In the genomic region with DNA sequence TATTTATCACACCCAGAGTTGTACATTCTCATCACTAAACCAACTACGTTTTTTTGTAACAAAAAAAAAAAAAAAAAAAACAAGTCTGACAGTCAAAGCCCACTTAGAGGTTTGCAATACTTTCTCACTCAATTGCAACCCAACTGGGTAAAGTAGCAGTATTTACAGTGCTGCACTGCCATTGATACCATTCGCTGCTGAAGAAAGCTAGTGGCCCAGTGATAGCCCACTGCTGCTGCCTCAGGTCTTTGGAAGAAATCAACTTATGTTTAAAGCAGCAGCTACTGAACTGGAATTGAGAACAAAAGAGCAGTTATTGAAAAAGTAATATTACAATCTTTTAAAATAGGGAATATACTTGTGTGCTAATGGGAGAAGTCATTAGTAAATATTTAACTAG, we compare ENCODE assay signal across 8 cellular contexts. TPM values are rescaled to one million over a fixed set of nuclear protein-coding genes. Genes with fewer than 3 reads are reported as not detected.
DNase-seq lines count a peak whose midpoint lies in the region; ATAC-seq, FAIRE-seq and TF ChIP-seq lines count a peak whose summit lies in the region.

No MANE protein-coding gene starts in this region.

- no peak for ATAC-seq in activated T-cell treated with anti-CD3 and anti-CD28 coated beads, Interleukin-2, amount 50 U/mL, for 72 hours (replicated peaks in 1 of 2)
- ATAC-seq in HepG2 (no peak), HG03469 (IDR thresholded peaks at IDR 0.05; ENCODE audit: unreplicated experiment) (no peak), HG02588 (IDR thresholded peaks at IDR 0.05; ENCODE audit: unreplicated experiment) (no peak)

- peaks cover 25 to 63% of the 10 kb centered on the region in 2 donors for H3K36me3 Mint-ChIP-seq in activated T-cell treated with anti-CD3 and anti-CD28 coated beads, Interleukin-2, amount 50 U/mL, for 72 hours (ENCODE audit: insufficient read depth in 2 of 2)
- peaks cover 43% of the 10 kb centered on the region for H3K36me3 Mint-ChIP-seq in type B pancreatic cell

- WGBS in HepG2 (ENCODE audit: low lambda C conversion rate) = 0% methylated on average over 2 of the region's 2 CpGs

- CTCF ChIA-PET in HepG2 (lab: Yijun Ruan, JAX; ENCODE audit: low intra/inter-chr PET ratio, low total read pairs) = no interaction called here

- H3K27ac ChIP-seq in HepG2 (ENCODE audit: extremely low read length, insufficient read depth, low read length) = peak overlapping the region; percentile 76

- in situ Hi-C loops in HepG2 (cut with HindIII; ENCODE audit: extremely low pct_ligation_motif_present, low pct_unique_long_range_greater_than_20kb) = loop anchor here (5.0 kb wide), 2 partner anchors 111 to 181 kb away; no protein-coding TSS in a partner anchor
- in situ Hi-C loops in KBM-7 (cut with MboI; ENCODE audit: low pct_unique_long_range_greater_than_20kb, low sequenced_read_pairs) = no loop called here

- no peak for DNase-seq in activated T-cell treated with anti-CD3 and anti-CD28 coated beads, Interleukin-2, amount 50 U/mL, for 72 hours
- DNase-seq in activated T-cell treated with anti-CD3 and anti-CD28 coated beads, Interleukin-2, amount 50 U/mL, for 48 hours = no peak
- peak; percentile 37 for DNase-seq in adipocyte (ENCODE audit: low read depth)
- DNase-seq in HepG2 (ENCODE audit: low spot score) = no peak
- DNase-seq in type B pancreatic cell (ENCODE audit: extremely low spot score, unreplicated experiment) = no peak
- DNase-seq in KBM-7 = no peak

- H3K4me3 ChIP-seq in adipocyte (ENCODE audit: low read length) (peak overlapping the region; percentile 99), HepG2 (replicated peaks in 1 of 3; ENCODE audit: insufficient read depth in 1 of 3, low read depth in 2 of 3, low read length in 3 of 3) (peak overlapping the region; percentile 62 to 97 (median 81))

- TF ChIP-seq CTCF in HepG2 (CRISPR knock-in tag; IDR thresholded peaks at IDR 0.05) (no peak), type B pancreatic cell (conservative IDR thresholded peaks at IDR 0.05) (no peak)

- TF ChIP-seq POLR2A in HepG2 (IDR thresholded peaks at IDR 0.05; ENCODE audit: insufficient read depth in 1 of 2, low read depth in 2 of 2, low read length in 2 of 2) = no peak

- TF ChIP-seq EP300 in HepG2 (IDR thresholded peaks at IDR 0.05; ENCODE audit: low read depth in 2 of 2, low read length in 2 of 2) = no peak
- no peak for TF ChIP-seq EP300 in HepG2 (CRISPR knock-in tag; IDR thresholded peaks at IDR 0.05; ENCODE audit: borderline replicate concordance)

- H3K9ac ChIP-seq in adipocyte (ENCODE audit: low read length) (peak overlapping the region; percentile 93), HepG2 (ENCODE audit: insufficient read depth, low read depth, low read length) (peak overlapping the region; percentile 87)

- FAIRE-seq in HepG2 (lab: Jason Lieb, UNC) = no peak

- H3K27me3 Mint-ChIP-seq in activated T-cell treated with anti-CD3 and anti-CD28 coated beads, Interleukin-2, amount 50 U/mL, for 72 hours (ENCODE audit: low read depth) = no peaks in the 10 kb centered on the region
- no peaks in the 10 kb centered on the region for H3K27me3 Mint-ChIP-seq in type B pancreatic cell

- H3K4me1 ChIP-seq in adipocyte (ENCODE audit: control insufficient read depth, insufficient read depth, low read length) (peaks cover 61% of the 10 kb centered on the region), HepG2 (ENCODE audit: insufficient read depth, low read length) (peaks cover 60% of the 10 kb centered on the region)

- peak overlapping the region; percentile 92 for H3K4me2 ChIP-seq in HepG2 (ENCODE audit: low read depth, low read length)

- POLR2A ChIA-PET in HepG2 (lab: Yijun Ruan, JAX) = interaction anchor here (1.1 to 8.0 kb wide), 7 partner anchors 9 to 199 kb away, joined by 3 to 163 read pairs (median 7); partner anchors contain the start of gene COX20

- BruUV-seq in HepG2 (replicated peaks; lab: Mats Ljungman, UMichigan) = TSS peak; percentile 45

- peaks cover 76% of the 10 kb centered on the region for H3K79me2 ChIP-seq in HepG2 (ENCODE audit: insufficient read depth, low read length)

- TF ChIP-seq RAD21 in HepG2 (CRISPR knock-in tag; IDR thresholded peaks at IDR 0.05) = no peak

- intact Hi-C loops in HepG2 (cut with micrococcal nuclease; ENCODE audit: unreplicated experiment) = loop anchor here (1.0 to 5.0 kb wide), 2 partner anchors 60 to 209 kb away; partner anchors contain the start of gene DESI2

- H2AFZ ChIP-seq in HepG2 (ENCODE audit: low read length) = no peak overlapping the region

- peaks cover 61% of the 10 kb centered on the region for H4K20me1 ChIP-seq in HepG2 (ENCODE audit: insufficient read depth, low read length)

- H3K9me3 ChIP-seq in adipocyte (ENCODE audit: control insufficient read depth, low read length) (no peaks in the 10 kb centered on the region), HepG2 (ENCODE audit: low read length) (no peaks in the 10 kb centered on the region)

- no peaks in the 10 kb centered on the region for H3K9me3 Mint-ChIP-seq in activated T-cell treated with anti-CD3 and anti-CD28 coated beads, Interleukin-2, amount 50 U/mL, for 72 hours
- no peaks in the 10 kb centered on the region for H3K9me3 Mint-ChIP-seq in type B pancreatic cell

- H3K27me3 ChIP-seq in adipocyte (replicated peaks; ENCODE audit: control insufficient read depth, insufficient read depth, low read length) (no peaks in the 10 kb centered on the region), HepG2 (ENCODE audit: control insufficient read depth in 1 of 2, insufficient read depth in 2 of 2, low read length in 2 of 2) (no peaks in the 10 kb centered on the region; a peak in 1 of 5 replicates)

- peak overlapping the region; percentile 96 to 99 for H3K4me3 Mint-ChIP-seq in activated T-cell treated with anti-CD3 and anti-CD28 coated beads, Interleukin-2, amount 50 U/mL, for 72 hours
- H3K4me3 Mint-ChIP-seq in type B pancreatic cell = peak overlapping the region; percentile 90

- H3K27ac Mint-ChIP-seq in activated T-cell treated with anti-CD3 and anti-CD28 coated beads, Interleukin-2, amount 50 U/mL, for 72 hours = peak overlapping the region; percentile 99
- peak overlapping the region; percentile 83 for H3K27ac Mint-ChIP-seq in type B pancreatic cell

- H3K4me1 Mint-ChIP-seq in activated T-cell treated with anti-CD3 and anti-CD28 coated beads, Interleukin-2, amount 50 U/mL, for 72 hours (ENCODE audit: low read depth) = peaks cover 76% of the 10 kb centered on the region
- H3K4me1 Mint-ChIP-seq in type B pancreatic cell (ENCODE audit: unreplicated experiment) = peaks cover 30% of the 10 kb centered on the region

- H3K36me3 ChIP-seq in adipocyte (ENCODE audit: control insufficient read depth, insufficient read depth, low read length, severe bottlenecking) = peaks cover 45% of the 10 kb centered on the region
- H3K36me3 ChIP-seq in HepG2 (replicated peaks in 1 of 2; ENCODE audit: control insufficient read depth in 1 of 2, insufficient read depth in 2 of 2, low read length in 2 of 2) = peaks cover 8 to 50% of the 10 kb centered on the region in 2 experiments

RNA-seq across cellular contexts. Expression of gene HNRNPU, which starts 2.7 kb away (rescaled TPM):
- 100 to 1,000 TPM; 310 to 319 TPM for total RNA-seq in activated T-cell treated with anti-CD3 and anti-CD28 coated beads, Interleukin-2, amount 50 U/mL, for 72 hours
- total RNA-seq in HepG2 (2016; rRNA removed; fragmentation: Illumina TruSeq; extraction: Trizol) (508 and 657 TPM in 2 replicates), type B pancreatic cell (ENCODE audit: low replicate concordance) (328 and 485 TPM in 2 replicates)
- 36.7 and 41.2 TPM in 2 replicates for total RNA-seq in HepG2 (2016; cell fraction: cytosol; rRNA removed; fragmentation: Illumina TruSeq; extraction: Trizol; ENCODE audit: low read depth)
- total RNA-seq in HepG2 (2016; cell fraction: insoluble cytoplasmic fraction; rRNA removed; fragmentation: Illumina TruSeq; extraction: Trizol) = 513 and 625 TPM in 2 replicates
- total RNA-seq in HepG2 (2016; cell fraction: membrane; rRNA removed; fragmentation: Illumina TruSeq; extraction: Trizol) = 92.2 and 116 TPM in 2 replicates
- total RNA-seq in HepG2 (2016; cell fraction: nucleus; rRNA removed; fragmentation: Illumina TruSeq; extraction: Trizol) = 356 and 374 TPM in 2 replicates
- polyA plus RNA-seq in HepG2 (2011; rRNA removed) = 87.9 and 101 TPM in 2 replicates
- polyA plus RNA-seq in HepG2 (2011; cell fraction: cytosol; rRNA removed) = 51.0 and 69.9 TPM in 2 replicates
- polyA plus RNA-seq in HepG2 (2011; cell fraction: nucleus; rRNA removed) = 74.8 and 100.0 TPM in 2 replicates
- 171 and 263 TPM in 2 replicates for polyA plus RNA-seq in HepG2 (2012)
- 19.0 and 23.4 TPM in 2 replicates for polyA plus RNA-seq in HepG2 (2016; cell fraction: cytosol; fragmentation: Illumina TruSeq; extraction: Trizol; ENCODE audit: low read depth)
- 629 and 634 TPM in 2 replicates for polyA plus RNA-seq in HepG2 (2016; cell fraction: insoluble cytoplasmic fraction; fragmentation: Illumina TruSeq; extraction: Trizol; ENCODE audit: low read depth)
- polyA plus RNA-seq in HepG2 (2016; cell fraction: membrane; fragmentation: Illumina TruSeq; extraction: Trizol; ENCODE audit: low read depth) = 53.4 and 62.4 TPM in 2 replicates
- 455 and 473 TPM in 2 replicates for polyA plus RNA-seq in HepG2 (2016; cell fraction: nucleus; fragmentation: Illumina TruSeq; extraction: Trizol; ENCODE audit: insufficient read depth, low read depth)
- polyA minus RNA-seq in HepG2 (2011; rRNA and poly(A)+ RNA removed; ENCODE audit: low replicate concordance) = 81.5 and 284 TPM in 2 replicates
- polyA minus RNA-seq in HepG2 (2011; cell fraction: cytosol; rRNA and poly(A)+ RNA removed) = 160 and 172 TPM in 2 replicates
- 231 and 261 TPM in 2 replicates for polyA minus RNA-seq in HepG2 (2011; cell fraction: nucleus; rRNA and poly(A)+ RNA removed)

RNA-seq across cellular contexts. Expression of gene COX20, which starts 26.2 kb away (rescaled TPM):
- 10 to 100 TPM in 1 of 2 donors, 1 to 10 TPM in 1; 9.8 to 12.1 TPM for total RNA-seq in activated T-cell treated with anti-CD3 and anti-CD28 coated beads, Interleukin-2, amount 50 U/mL, for 72 hours
- total RNA-seq in HepG2 (2016; rRNA removed; fragmentation: Illumina TruSeq; extraction: Trizol) (95.8 and 110 TPM in 2 replicates), type B pancreatic cell (ENCODE audit: low replicate concordance) (22.7 TPM in 2 replicates)
- 122 and 124 TPM in 2 replicates for total RNA-seq in HepG2 (2016; cell fraction: cytosol; rRNA removed; fragmentation: Illumina TruSeq; extraction: Trizol; ENCODE audit: low read depth)
- 90.4 and 108 TPM in 2 replicates for total RNA-seq in HepG2 (2016; cell fraction: insoluble cytoplasmic fraction; rRNA removed; fragmentation: Illumina TruSeq; extraction: Trizol)
- total RNA-seq in HepG2 (2016; cell fraction: membrane; rRNA removed; fragmentation: Illumina TruSeq; extraction: Trizol) = 155 and 158 TPM in 2 replicates
- 33.7 and 46.6 TPM in 2 replicates for total RNA-seq in HepG2 (2016; cell fraction: nucleus; rRNA removed; fragmentation: Illumina TruSeq; extraction: Trizol)
- 24.3 and 34.4 TPM in 2 replicates for polyA plus RNA-seq in HepG2 (2011; rRNA removed)
- 18.9 and 30.5 TPM in 2 replicates for polyA plus RNA-seq in HepG2 (2011; cell fraction: cytosol; rRNA removed)
- polyA plus RNA-seq in HepG2 (2011; cell fraction: nucleus; rRNA removed) = 16.5 and 23.4 TPM in 2 replicates
- polyA plus RNA-seq in HepG2 (2012) = 51.2 and 83.5 TPM in 2 replicates
- 262 and 273 TPM in 2 replicates for polyA plus RNA-seq in HepG2 (2016; cell fraction: cytosol; fragmentation: Illumina TruSeq; extraction: Trizol; ENCODE audit: low read depth)
- 173 and 179 TPM in 2 replicates for polyA plus RNA-seq in HepG2 (2016; cell fraction: insoluble cytoplasmic fraction; fragmentation: Illumina TruSeq; extraction: Trizol; ENCODE audit: low read depth)
- 249 and 251 TPM in 2 replicates for polyA plus RNA-seq in HepG2 (2016; cell fraction: membrane; fragmentation: Illumina TruSeq; extraction: Trizol; ENCODE audit: low read depth)
- polyA plus RNA-seq in HepG2 (2016; cell fraction: nucleus; fragmentation: Illumina TruSeq; extraction: Trizol; ENCODE audit: insufficient read depth, low read depth) = 103 and 109 TPM in 2 replicates
- polyA minus RNA-seq in HepG2 (2011; rRNA and poly(A)+ RNA removed; ENCODE audit: low replicate concordance) = 5.2 and 10.0 TPM in 2 replicates
- 8.2 and 13.3 TPM in 2 replicates for polyA minus RNA-seq in HepG2 (2011; cell fraction: cytosol; rRNA and poly(A)+ RNA removed)
- polyA minus RNA-seq in HepG2 (2011; cell fraction: nucleus; rRNA and poly(A)+ RNA removed) = 49.2 and 55.6 TPM in 2 replicates
